Comparison of ENCODE assay signal across 1 cellular context in the genomic region with DNA sequence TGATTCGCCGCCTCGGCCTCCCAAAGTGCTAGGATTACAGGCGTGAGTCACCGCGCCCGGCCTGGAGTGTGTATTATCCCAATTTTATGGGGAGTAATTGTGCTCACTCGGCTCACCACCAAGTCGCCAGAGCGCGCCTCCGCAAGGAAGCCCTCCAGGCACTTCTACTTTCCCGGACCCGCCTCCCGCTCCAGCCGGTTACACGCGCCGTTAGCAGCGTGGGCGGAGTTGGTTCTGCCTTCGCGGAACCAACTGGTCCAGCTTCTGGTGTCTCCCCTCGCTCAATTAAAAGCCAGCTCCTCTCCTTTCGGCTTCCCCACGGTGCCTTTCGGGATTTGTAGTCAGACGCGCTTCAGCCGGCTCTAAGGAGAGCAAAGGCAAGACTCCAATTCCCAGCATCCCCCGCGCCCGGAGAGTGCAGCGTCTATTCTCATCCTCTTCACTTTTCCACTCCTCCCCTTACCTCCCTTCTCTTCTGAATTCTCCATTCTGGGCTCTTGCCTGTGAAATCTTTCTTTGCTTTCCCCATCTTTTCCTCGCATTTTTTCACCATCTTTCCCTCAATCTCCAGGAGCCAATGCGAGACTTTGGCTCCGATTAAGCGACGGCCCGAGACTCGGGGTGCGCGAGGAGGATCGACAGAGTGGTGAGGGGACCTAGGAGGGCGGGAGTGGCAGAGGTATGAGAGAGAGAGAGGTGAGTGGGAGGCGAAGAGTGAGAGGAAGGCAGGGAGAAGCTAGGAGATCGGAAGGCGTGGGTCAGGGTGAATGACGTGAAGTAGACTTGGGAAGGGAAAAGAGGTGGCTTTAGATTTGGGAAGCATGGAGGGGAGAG.
TF ChIP-seq lines count a peak whose summit lies in the region.

Gene GTF2H4 (plus strand): TSS at position 450 of the 834 bp plus-strand sequence.

TF ChIP-seq in HepG2, 621 proteins besides CTCF, POLR2A, EP300 and RAD21 (continued from another document and continues in another):
- no peak for TF ChIP-seq ZNF251 (CRISPR knock-in tag; IDR thresholded peaks at IDR 0.05)
- TF ChIP-seq, protein P1, sequence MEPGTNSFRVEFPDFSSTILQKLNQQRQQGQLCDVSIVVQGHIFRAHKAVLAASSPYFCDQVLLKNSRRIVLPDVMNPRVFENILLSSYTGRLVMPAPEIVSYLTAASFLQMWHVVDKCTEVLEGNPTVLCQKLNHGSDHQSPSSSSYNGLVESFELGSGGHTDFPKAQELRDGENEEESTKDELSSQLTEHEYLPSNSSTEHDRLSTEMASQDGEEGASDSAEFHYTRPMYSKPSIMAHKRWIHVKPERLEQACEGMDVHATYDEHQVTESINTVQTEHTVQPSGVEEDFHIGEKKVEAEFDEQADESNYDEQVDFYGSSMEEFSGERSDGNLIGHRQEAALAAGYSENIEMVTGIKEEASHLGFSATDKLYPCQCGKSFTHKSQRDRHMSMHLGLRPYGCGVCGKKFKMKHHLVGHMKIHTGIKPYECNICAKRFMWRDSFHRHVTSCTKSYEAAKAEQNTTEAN (CRISPR knock-in tag; conservative IDR thresholded peaks at IDR 0.05): no peak; the same call in 1 of the 2 replicates
- TF ChIP-seq, protein P2, sequence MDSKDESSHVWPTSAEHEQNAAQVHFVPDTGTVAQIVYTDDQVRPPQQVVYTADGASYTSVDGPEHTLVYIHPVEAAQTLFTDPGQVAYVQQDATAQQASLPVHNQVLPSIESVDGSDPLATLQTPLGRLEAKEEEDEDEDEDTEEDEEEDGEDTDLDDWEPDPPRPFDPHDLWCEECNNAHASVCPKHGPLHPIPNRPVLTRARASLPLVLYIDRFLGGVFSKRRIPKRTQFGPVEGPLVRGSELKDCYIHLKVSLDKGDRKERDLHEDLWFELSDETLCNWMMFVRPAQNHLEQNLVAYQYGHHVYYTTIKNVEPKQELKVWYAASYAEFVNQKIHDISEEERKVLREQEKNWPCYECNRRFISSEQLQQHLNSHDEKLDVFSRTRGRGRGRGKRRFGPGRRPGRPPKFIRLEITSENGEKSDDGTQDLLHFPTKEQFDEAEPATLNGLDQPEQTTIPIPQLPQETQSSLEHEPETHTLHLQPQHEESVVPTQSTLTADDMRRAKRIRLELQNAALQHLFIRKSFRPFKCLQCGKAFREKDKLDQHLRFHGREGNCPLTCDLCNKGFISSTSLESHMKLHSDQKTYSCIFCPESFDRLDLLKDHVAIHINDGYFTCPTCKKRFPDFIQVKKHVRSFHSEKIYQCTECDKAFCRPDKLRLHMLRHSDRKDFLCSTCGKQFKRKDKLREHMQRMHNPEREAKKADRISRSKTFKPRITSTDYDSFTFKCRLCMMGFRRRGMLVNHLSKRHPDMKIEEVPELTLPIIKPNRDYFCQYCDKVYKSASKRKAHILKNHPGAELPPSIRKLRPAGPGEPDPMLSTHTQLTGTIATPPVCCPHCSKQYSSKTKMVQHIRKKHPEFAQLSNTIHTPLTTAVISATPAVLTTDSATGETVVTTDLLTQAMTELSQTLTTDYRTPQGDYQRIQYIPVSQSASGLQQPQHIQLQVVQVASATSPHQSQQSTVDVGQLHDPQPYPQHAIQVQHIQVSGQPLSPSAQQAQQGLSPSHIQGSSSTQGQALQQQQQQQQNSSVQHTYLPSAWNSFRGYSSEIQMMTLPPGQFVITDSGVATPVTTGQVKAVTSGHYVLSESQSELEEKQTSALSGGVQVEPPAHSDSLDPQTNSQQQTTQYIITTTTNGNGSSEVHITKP (CRISPR knock-in tag; IDR thresholded peaks at IDR 0.05; ENCODE audit: low read depth): peak; percentile 84
- TF ChIP-seq ZNF33B (CRISPR knock-in tag; IDR thresholded peaks at IDR 0.05): no peak; the same call in 1 of the 2 replicates
- TF ChIP-seq ZNF563 (CRISPR knock-in tag; IDR thresholded peaks at IDR 0.05): peak; percentile 57; the same call in 1 of the 2 replicates
- TF ChIP-seq, protein P3, sequence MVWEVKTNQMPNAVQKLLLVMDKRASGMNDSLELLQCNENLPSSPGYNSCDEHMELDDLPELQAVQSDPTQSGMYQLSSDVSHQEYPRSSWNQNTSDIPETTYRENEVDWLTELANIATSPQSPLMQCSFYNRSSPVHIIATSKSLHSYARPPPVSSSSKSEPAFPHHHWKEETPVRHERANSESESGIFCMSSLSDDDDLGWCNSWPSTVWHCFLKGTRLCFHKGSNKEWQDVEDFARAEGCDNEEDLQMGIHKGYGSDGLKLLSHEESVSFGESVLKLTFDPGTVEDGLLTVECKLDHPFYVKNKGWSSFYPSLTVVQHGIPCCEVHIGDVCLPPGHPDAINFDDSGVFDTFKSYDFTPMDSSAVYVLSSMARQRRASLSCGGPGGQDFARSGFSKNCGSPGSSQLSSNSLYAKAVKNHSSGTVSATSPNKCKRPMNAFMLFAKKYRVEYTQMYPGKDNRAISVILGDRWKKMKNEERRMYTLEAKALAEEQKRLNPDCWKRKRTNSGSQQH (CRISPR knock-in tag; IDR thresholded peaks at IDR 0.05; ENCODE audit: low read depth): no peak; the same call in 1 of the 2 replicates
- TF ChIP-seq SP4 (CRISPR knock-in tag; IDR thresholded peaks at IDR 0.05): peak; percentile 75; the same call in 1 of the 2 replicates
- TF ChIP-seq ZNF629 (CRISPR knock-in tag; conservative IDR thresholded peaks at IDR 0.05): no peak
- no peak for TF ChIP-seq SMARCE1 (IDR thresholded peaks at IDR 0.05; ENCODE audit: borderline replicate concordance)
- TF ChIP-seq PCBP1 (IDR thresholded peaks at IDR 0.05; ENCODE audit: borderline replicate concordance, low read depth, low read length): peak; percentile 97
- TF ChIP-seq SETDB1 (CRISPR knock-in tag; IDR thresholded peaks at IDR 0.05; ENCODE audit: borderline replicate concordance): no peak
- TF ChIP-seq MIER3 (CRISPR knock-in tag; IDR thresholded peaks at IDR 0.05; ENCODE audit: borderline replicate concordance): peak; percentile 63
- TF ChIP-seq, protein P4, sequence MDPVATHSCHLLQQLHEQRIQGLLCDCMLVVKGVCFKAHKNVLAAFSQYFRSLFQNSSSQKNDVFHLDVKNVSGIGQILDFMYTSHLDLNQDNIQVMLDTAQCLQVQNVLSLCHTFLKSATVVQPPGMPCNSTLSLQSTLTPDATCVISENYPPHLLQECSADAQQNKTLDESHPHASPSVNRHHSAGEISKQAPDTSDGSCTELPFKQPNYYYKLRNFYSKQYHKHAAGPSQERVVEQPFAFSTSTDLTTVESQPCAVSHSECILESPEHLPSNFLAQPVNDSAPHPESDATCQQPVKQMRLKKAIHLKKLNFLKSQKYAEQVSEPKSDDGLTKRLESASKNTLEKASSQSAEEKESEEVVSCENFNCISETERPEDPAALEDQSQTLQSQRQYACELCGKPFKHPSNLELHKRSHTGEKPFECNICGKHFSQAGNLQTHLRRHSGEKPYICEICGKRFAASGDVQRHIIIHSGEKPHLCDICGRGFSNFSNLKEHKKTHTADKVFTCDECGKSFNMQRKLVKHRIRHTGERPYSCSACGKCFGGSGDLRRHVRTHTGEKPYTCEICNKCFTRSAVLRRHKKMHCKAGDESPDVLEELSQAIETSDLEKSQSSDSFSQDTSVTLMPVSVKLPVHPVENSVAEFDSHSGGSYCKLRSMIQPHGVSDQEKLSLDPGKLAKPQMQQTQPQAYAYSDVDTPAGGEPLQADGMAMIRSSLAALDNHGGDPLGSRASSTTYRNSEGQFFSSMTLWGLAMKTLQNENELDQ (CRISPR knock-in tag; IDR thresholded peaks at IDR 0.05; ENCODE audit: borderline replicate concordance): no peak
- TF ChIP-seq ISL2 (CRISPR knock-in tag; IDR thresholded peaks at IDR 0.05): peak; percentile 61
- TF ChIP-seq TRAFD1 (CRISPR knock-in tag; IDR thresholded peaks at IDR 0.05; ENCODE audit: borderline replicate concordance): peak; percentile 59; the same call in 1 of the 2 replicates
- TF ChIP-seq ZNF160 (CRISPR knock-in tag; IDR thresholded peaks at IDR 0.05): no peak
- TF ChIP-seq ZNF562 (CRISPR knock-in tag; IDR thresholded peaks at IDR 0.05; ENCODE audit: borderline replicate concordance): no peak
- TF ChIP-seq HMGA1 (CRISPR knock-in tag; conservative IDR thresholded peaks at IDR 0.05): no peak
- peak; percentile 97 for TF ChIP-seq ZNF572 (CRISPR knock-in tag; IDR thresholded peaks at IDR 0.05)
- TF ChIP-seq ADNP (CRISPR knock-in tag; IDR thresholded peaks at IDR 0.05): peak; percentile 99
- TF ChIP-seq MEIS1 (CRISPR knock-in tag; IDR thresholded peaks at IDR 0.05; ENCODE audit: borderline replicate concordance): peak; percentile 16; the same call in 1 of the 2 replicates
- TF ChIP-seq ZNF891 (CRISPR knock-in tag; IDR thresholded peaks at IDR 0.05): peak; percentile 57; the same call in 1 of the 2 replicates
- peak; percentile 67 for TF ChIP-seq CREB1 (IDR thresholded peaks at IDR 0.05)
- TF ChIP-seq CREB1 (CRISPR knock-in tag; IDR thresholded peaks at IDR 0.05): peak; percentile 86
- TF ChIP-seq FOXK2 (IDR thresholded peaks at IDR 0.05): no peak
- no peak for TF ChIP-seq SALL2 (CRISPR knock-in tag; IDR thresholded peaks at IDR 0.05)
- TF ChIP-seq ZNF354B (CRISPR knock-in tag; IDR thresholded peaks at IDR 0.05): no peak; the same call in 1 of the 2 replicates
- TF ChIP-seq, protein P5, sequence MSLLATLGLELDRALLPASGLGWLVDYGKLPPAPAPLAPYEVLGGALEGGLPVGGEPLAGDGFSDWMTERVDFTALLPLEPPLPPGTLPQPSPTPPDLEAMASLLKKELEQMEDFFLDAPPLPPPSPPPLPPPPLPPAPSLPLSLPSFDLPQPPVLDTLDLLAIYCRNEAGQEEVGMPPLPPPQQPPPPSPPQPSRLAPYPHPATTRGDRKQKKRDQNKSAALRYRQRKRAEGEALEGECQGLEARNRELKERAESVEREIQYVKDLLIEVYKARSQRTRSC (CRISPR knock-in tag; IDR thresholded peaks at IDR 0.05; ENCODE audit: low read depth): no peak
- TF ChIP-seq NFIC (IDR thresholded peaks at IDR 0.05; ENCODE audit: low read length): 0 out of 2 replicates have a peak, but pooled peaks have one; percentile 56
- peak; percentile 77 for TF ChIP-seq MAZ (IDR thresholded peaks at IDR 0.05; ENCODE audit: borderline replicate concordance, low read depth, low read length)
- peak; percentile 92 for TF ChIP-seq MAZ (CRISPR knock-in tag; IDR thresholded peaks at IDR 0.05; ENCODE audit: low read depth)
- TF ChIP-seq ZSCAN22 (CRISPR knock-in tag; IDR thresholded peaks at IDR 0.05): no peak
- TF ChIP-seq, protein P6, sequence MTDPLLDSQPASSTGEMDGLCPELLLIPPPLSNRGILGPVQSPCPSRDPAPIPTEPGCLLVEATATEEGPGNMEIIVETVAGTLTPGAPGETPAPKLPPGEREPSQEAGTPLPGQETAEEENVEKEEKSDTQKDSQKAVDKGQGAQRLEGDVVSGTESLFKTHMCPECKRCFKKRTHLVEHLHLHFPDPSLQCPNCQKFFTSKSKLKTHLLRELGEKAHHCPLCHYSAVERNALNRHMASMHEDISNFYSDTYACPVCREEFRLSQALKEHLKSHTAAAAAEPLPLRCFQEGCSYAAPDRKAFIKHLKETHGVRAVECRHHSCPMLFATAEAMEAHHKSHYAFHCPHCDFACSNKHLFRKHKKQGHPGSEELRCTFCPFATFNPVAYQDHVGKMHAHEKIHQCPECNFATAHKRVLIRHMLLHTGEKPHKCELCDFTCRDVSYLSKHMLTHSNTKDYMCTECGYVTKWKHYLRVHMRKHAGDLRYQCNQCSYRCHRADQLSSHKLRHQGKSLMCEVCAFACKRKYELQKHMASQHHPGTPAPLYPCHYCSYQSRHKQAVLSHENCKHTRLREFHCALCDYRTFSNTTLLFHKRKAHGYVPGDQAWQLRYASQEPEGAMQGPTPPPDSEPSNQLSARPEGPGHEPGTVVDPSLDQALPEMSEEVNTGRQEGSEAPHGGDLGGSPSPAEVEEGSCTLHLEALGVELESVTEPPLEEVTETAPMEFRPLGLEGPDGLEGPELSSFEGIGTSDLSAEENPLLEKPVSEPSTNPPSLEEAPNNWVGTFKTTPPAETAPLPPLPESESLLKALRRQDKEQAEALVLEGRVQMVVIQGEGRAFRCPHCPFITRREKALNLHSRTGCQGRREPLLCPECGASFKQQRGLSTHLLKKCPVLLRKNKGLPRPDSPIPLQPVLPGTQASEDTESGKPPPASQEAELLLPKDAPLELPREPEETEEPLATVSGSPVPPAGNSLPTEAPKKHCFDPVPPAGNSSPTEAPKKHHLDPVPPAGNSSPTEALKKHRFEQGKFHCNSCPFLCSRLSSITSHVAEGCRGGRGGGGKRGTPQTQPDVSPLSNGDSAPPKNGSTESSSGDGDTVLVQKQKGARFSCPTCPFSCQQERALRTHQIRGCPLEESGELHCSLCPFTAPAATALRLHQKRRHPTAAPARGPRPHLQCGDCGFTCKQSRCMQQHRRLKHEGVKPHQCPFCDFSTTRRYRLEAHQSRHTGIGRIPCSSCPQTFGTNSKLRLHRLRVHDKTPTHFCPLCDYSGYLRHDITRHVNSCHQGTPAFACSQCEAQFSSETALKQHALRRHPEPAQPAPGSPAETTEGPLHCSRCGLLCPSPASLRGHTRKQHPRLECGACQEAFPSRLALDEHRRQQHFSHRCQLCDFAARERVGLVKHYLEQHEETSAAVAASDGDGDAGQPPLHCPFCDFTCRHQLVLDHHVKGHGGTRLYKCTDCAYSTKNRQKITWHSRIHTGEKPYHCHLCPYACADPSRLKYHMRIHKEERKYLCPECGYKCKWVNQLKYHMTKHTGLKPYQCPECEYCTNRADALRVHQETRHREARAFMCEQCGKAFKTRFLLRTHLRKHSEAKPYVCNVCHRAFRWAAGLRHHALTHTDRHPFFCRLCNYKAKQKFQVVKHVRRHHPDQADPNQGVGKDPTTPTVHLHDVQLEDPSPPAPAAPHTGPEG (CRISPR knock-in tag; IDR thresholded peaks at IDR 0.05): 0 out of 2 replicates have a peak, but pooled peaks have one; percentile 0
- no peak for TF ChIP-seq MBNL3 (CRISPR knock-in tag; conservative IDR thresholded peaks at IDR 0.05)
- TF ChIP-seq ZNF460 (CRISPR knock-in tag; IDR thresholded peaks at IDR 0.05; ENCODE audit: borderline replicate concordance): peak; percentile 73; the same call in 1 of the 2 replicates
- peak; percentile 97 for TF ChIP-seq GABPB1 (CRISPR knock-in tag; IDR thresholded peaks at IDR 0.05)
- no peak for TF ChIP-seq CAMTA2 (CRISPR knock-in tag; IDR thresholded peaks at IDR 0.05; ENCODE audit: borderline replicate concordance)
- no peak for TF ChIP-seq TERF1 (CRISPR knock-in tag; IDR thresholded peaks at IDR 0.05)
- no peak for TF ChIP-seq MLLT10 (CRISPR knock-in tag; IDR thresholded peaks at IDR 0.05)
- TF ChIP-seq ZNF224 (CRISPR knock-in tag; IDR thresholded peaks at IDR 0.05): peak; percentile 81; the same call in 1 of the 2 replicates
- peak; percentile 84 for TF ChIP-seq MTA1 (CRISPR knock-in tag; IDR thresholded peaks at IDR 0.05; ENCODE audit: borderline replicate concordance)
